In genomic region chr2:86397989-86398388, GRCh38 we compare ENCODE assay signal across 1 cellular context.
A peak's percentile ranks its signal among the peaks of the same experiment; 100 is the strongest.
TF ChIP-seq lines count a peak whose summit lies in the region.

No MANE protein-coding gene starts in this region.

TF ChIP-seq in K562, 482 proteins besides CTCF, POLR2A, EP300 and RAD21 (continued from another document and continues in another):
- no peak for TF ChIP-seq AFF1 (IDR thresholded peaks at IDR 0.05; ENCODE audit: low read depth in 1 of 2, partially characterized antibody in 2 of 2)
- TF ChIP-seq REST (CRISPR knock-in tag; IDR thresholded peaks at IDR 0.05; ENCODE audit: low read depth), result no peak
- TF ChIP-seq SMARCA4 (IDR thresholded peaks at IDR 0.05), result peak; percentile 57; the same call in 1 of the 2 replicates
- no peak for TF ChIP-seq ELF4 (CRISPR knock-in tag; IDR thresholded peaks at IDR 0.05)
- no peak for TF ChIP-seq MTA3 (IDR thresholded peaks at IDR 0.05; ENCODE audit: borderline replicate concordance)
- TF ChIP-seq SREBF1 (IDR thresholded peaks at IDR 0.05; ENCODE audit: borderline replicate concordance, low read depth, low read length), result no peak
- TF ChIP-seq ZBTB17 (CRISPR knock-in tag; IDR thresholded peaks at IDR 0.05), result no peak
- TF ChIP-seq ZHX1 (conservative IDR thresholded peaks at IDR 0.05; ENCODE audit: low read length), result no peak
- TF ChIP-seq IRF9 (tag; IDR thresholded peaks at IDR 0.05), result no peak
- TF ChIP-seq MNT (conservative IDR thresholded peaks at IDR 0.05), result peak in 1 of 2 experiments; percentile 36; a peak in 1 of 4 replicates
- TF ChIP-seq ZNF384 (IDR thresholded peaks at IDR 0.05; ENCODE audit: low read depth, low read length), result no peak
- TF ChIP-seq BMI1 (IDR thresholded peaks at IDR 0.05; ENCODE audit: low read length), result no peak
- peak; percentile 60 for TF ChIP-seq MYBL2 (IDR thresholded peaks at IDR 0.05; ENCODE audit: low read depth)
- no peak for TF ChIP-seq MYBL2 (CRISPR knock-in tag; IDR thresholded peaks at IDR 0.05; ENCODE audit: borderline replicate concordance)
- no peak for TF ChIP-seq BRD9 (IDR thresholded peaks at IDR 0.05; ENCODE audit: low read depth, partially characterized antibody)
- 0 out of 2 replicates have a peak, but pooled peaks have one; percentile 31 for TF ChIP-seq GATA2 (CRISPR knock-in tag; IDR thresholded peaks at IDR 0.05)
- no peak for TF ChIP-seq CGGBP1 (CRISPR knock-in tag; IDR thresholded peaks at IDR 0.05)
- TF ChIP-seq BRCA1 (IDR thresholded peaks at IDR 0.05), result no peak
- TF ChIP-seq BRCA1 (CRISPR knock-in tag; IDR thresholded peaks at IDR 0.05), result no peak
- no peak for TF ChIP-seq ATF6 (CRISPR knock-in tag; IDR thresholded peaks at IDR 0.05)
- no peak for TF ChIP-seq COPS2 (conservative IDR thresholded peaks at IDR 0.05)
- peak; percentile 27 for TF ChIP-seq CCNT2 (IDR thresholded peaks at IDR 0.05; ENCODE audit: borderline replicate concordance, extremely low read depth, insufficient read length, low read depth, low read length)
- no peak for TF ChIP-seq ZNF311 (CRISPR knock-in tag; IDR thresholded peaks at IDR 0.05)
- TF ChIP-seq ILK (tag; IDR thresholded peaks at IDR 0.05; ENCODE audit: borderline replicate concordance, low read depth), result no peak
- TF ChIP-seq ESRRA (IDR thresholded peaks at IDR 0.05; ENCODE audit: borderline replicate concordance, low read depth), result no peak; the same call in 1 of the 2 replicates
- TF ChIP-seq NR4A1 (CRISPR knock-in tag; IDR thresholded peaks at IDR 0.05), result no peak
- no peak for TF ChIP-seq NR4A1 (tag; IDR thresholded peaks at IDR 0.05)
- peak; percentile 76 for TF ChIP-seq RAD51 (IDR thresholded peaks at IDR 0.05; ENCODE audit: borderline replicate concordance, low read depth)
- no peak for TF ChIP-seq CREB3 (tag; conservative IDR thresholded peaks at IDR 0.05; ENCODE audit: low read depth)
- no peak for TF ChIP-seq MYNN (IDR thresholded peaks at IDR 0.05)
- TF ChIP-seq MYNN (CRISPR knock-in tag; IDR thresholded peaks at IDR 0.05), result no peak
- no peak for TF ChIP-seq ZNF232 (CRISPR knock-in tag; IDR thresholded peaks at IDR 0.05)
- TF ChIP-seq CHD2 (IDR thresholded peaks at IDR 0.05; ENCODE audit: low read depth, low read length), result no peak
- TF ChIP-seq TGIF2 (CRISPR knock-in tag; IDR thresholded peaks at IDR 0.05), result no peak
- TF ChIP-seq ZBED1 (IDR thresholded peaks at IDR 0.05), result no peak
- peak; percentile 76; the same call in 1 of the 2 replicates for TF ChIP-seq FOXM1 (IDR thresholded peaks at IDR 0.05; ENCODE audit: low read depth)
- no peak for TF ChIP-seq FOXM1 (CRISPR knock-in tag; IDR thresholded peaks at IDR 0.05; ENCODE audit: low read depth)
- no peak for TF ChIP-seq ZNF507 (tag; conservative IDR thresholded peaks at IDR 0.05)
- no peak for TF ChIP-seq BCL6 (CRISPR knock-in tag; IDR thresholded peaks at IDR 0.05)
- TF ChIP-seq FUS (optimal IDR thresholded peaks at IDR 0.05; ENCODE audit: low read depth, low read length), result no peak
- peak; percentile 18; the same call in 1 of the 2 replicates for TF ChIP-seq MYC (IDR thresholded peaks at IDR 0.05; ENCODE audit: low read depth, low read length)
- no peak for TF ChIP-seq MYC (CRISPR knock-in tag; IDR thresholded peaks at IDR 0.05; ENCODE audit: borderline replicate concordance, low read depth)
- peak in 1 of 2 experiments; percentile 70; a peak in 2 of 4 replicates for TF ChIP-seq ZNF639 (CRISPR knock-in tag; conservative IDR thresholded peaks at IDR 0.05 in 1 of 2, IDR thresholded peaks at IDR 0.05 in 1 of 2)
- TF ChIP-seq BCOR (IDR thresholded peaks at IDR 0.05), result no peak
- no peak for TF ChIP-seq SPI1 (IDR thresholded peaks at IDR 0.05; ENCODE audit: borderline replicate concordance, low read depth, low read length)
- no peak for TF ChIP-seq HNRNPUL1 (IDR thresholded peaks at IDR 0.05; ENCODE audit: low read length)
- no peak for TF ChIP-seq ATF4 (CRISPR knock-in tag; IDR thresholded peaks at IDR 0.05)
- TF ChIP-seq MAX (CRISPR knock-in tag; IDR thresholded peaks at IDR 0.05), result no peak
- TF ChIP-seq TAL1 (IDR thresholded peaks at IDR 0.05), result peak; percentile 65
- no peak for TF ChIP-seq ZNF165 (CRISPR knock-in tag; IDR thresholded peaks at IDR 0.05; ENCODE audit: borderline replicate concordance)
